8 cellular contexts compared by ENCODE assay signal in genomic region chr7:55415173-55415778, GRCh38. TPM values are rescaled to one million over a fixed set of nuclear protein-coding genes. Genes with fewer than 3 reads are reported as not detected.
A peak's percentile ranks its signal among the peaks of the same experiment; 100 is the strongest.
DNase-seq lines count a peak whose midpoint lies in the region; ATAC-seq, FAIRE-seq and TF ChIP-seq lines count a peak whose summit lies in the region.

No MANE protein-coding gene starts in this region.

- intact Hi-C loops in prostate gland (cut with DNase I) = loop anchor here (2.0 kb wide), 1 partner anchor 134 kb away; no protein-coding TSS in a partner anchor

- TF ChIP-seq POLR2A in GM12891 (IDR thresholded peaks at IDR 0.05; ENCODE audit: low read depth, low read length) (no peak), NB4 (IDR thresholded peaks at IDR 0.05; ENCODE audit: extremely low read depth, insufficient read length) (no peak), prostate gland (IDR thresholded peaks at IDR 0.05) (no peak)

- no peaks in the 10 kb centered on the region for H3K9me3 Mint-ChIP-seq in activated naive CD4-positive, alpha-beta T cell treated with anti-CD3 and anti-CD28 coated beads, Interleukin-2, amount 10 ng/mL, durations not matched to agents 7 days and 5 days

- CTCF ChIA-PET in activated naive CD4-positive, alpha-beta T cell treated with anti-CD3 and anti-CD28 coated beads, Interleukin-2, amount 10 ng/mL, durations not matched to agents 7 days and 5 days (lab: Charles Lee) = interaction anchor here (0.6 to 4.6 kb wide), 15 partner anchors 9 to 160 kb away, joined by 3 to 73 read pairs (median 4); no protein-coding TSS in a partner anchor

- 22% methylated on average over 5 of the region's 6 CpGs for WGBS in prostate gland

- DNase-seq in GM12891 (ENCODE audit: insufficient read length, low spot score) = peak; percentile 70
- peak; percentile 82 for DNase-seq in NB4 (ENCODE audit: low read depth)
- peak; percentile 85 for DNase-seq in activated naive CD4-positive, alpha-beta T cell treated with anti-CD3 and anti-CD28 coated beads, Interleukin-2, amount 10 ng/mL, durations not matched to agents 7 days and 5 days
- DNase-seq in glomerular visceral epithelial cell (ENCODE audit: extremely low spot score) = peak; percentile 78
- DNase-seq in prostate gland (ENCODE audit: low spot score) = peak; percentile 78
- no peak for DNase-seq in cortex of kidney (lab: John Stamatoyannopoulos, UW)

- no peaks in the 10 kb centered on the region for H3K36me3 Mint-ChIP-seq in activated naive CD4-positive, alpha-beta T cell treated with anti-CD3 and anti-CD28 coated beads, Interleukin-2, amount 10 ng/mL, durations not matched to agents 7 days and 5 days

- H3K27ac Mint-ChIP-seq in activated naive CD4-positive, alpha-beta T cell treated with anti-CD3 and anti-CD28 coated beads, Interleukin-2, amount 10 ng/mL, durations not matched to agents 7 days and 5 days = no peak overlapping the region

- peak; percentile 81 for TF ChIP-seq CTCF in NB4 (IDR thresholded peaks at IDR 0.05; ENCODE audit: low read depth, low read length)
- peak; percentile 49 to 91 (median 76) for TF ChIP-seq CTCF in prostate gland (IDR thresholded peaks at IDR 0.05)

- H3K9me3 ChIP-seq in prostate gland = no peaks in the 10 kb centered on the region

- FAIRE-seq in GM12891 (lab: Jason Lieb, UNC) = peak; percentile 83

- H3K4me1 Mint-ChIP-seq in activated naive CD4-positive, alpha-beta T cell treated with anti-CD3 and anti-CD28 coated beads, Interleukin-2, amount 10 ng/mL, durations not matched to agents 7 days and 5 days = no peaks in the 10 kb centered on the region

- no peaks in the 10 kb centered on the region for H3K4me1 ChIP-seq in prostate gland (replicated peaks)

- H3K4me3 Mint-ChIP-seq in activated naive CD4-positive, alpha-beta T cell treated with anti-CD3 and anti-CD28 coated beads, Interleukin-2, amount 10 ng/mL, durations not matched to agents 7 days and 5 days = no peak overlapping the region

- H3K27me3 ChIP-seq in prostate gland (replicated peaks; ENCODE audit: insufficient read depth) = no peaks in the 10 kb centered on the region

- H3K4me3 ChIP-seq in NB4 (ENCODE audit: low read depth, low read length) = no peak overlapping the region
- H3K4me3 ChIP-seq in prostate gland = no peak overlapping the region

- H3K27me3 Mint-ChIP-seq in activated naive CD4-positive, alpha-beta T cell treated with anti-CD3 and anti-CD28 coated beads, Interleukin-2, amount 10 ng/mL, durations not matched to agents 7 days and 5 days = no peaks in the 10 kb centered on the region

- peak; percentile 87 for ATAC-seq in HG02571 (IDR thresholded peaks at IDR 0.05; ENCODE audit: unreplicated experiment)
- peak; percentile 98 for ATAC-seq in SK-N-SH treated with all-trans-retinoic acid at 6 μM for 48 hours

- H3K36me3 ChIP-seq in prostate gland = no peaks in the 10 kb centered on the region

- no peak overlapping the region for H3K27ac ChIP-seq in prostate gland

TF ChIP-seq in GM12891, 5 proteins besides CTCF, POLR2A, EP300 and RAD21:
- TF ChIP-seq POLR2AphosphoS5 (IDR thresholded peaks at IDR 0.05; ENCODE audit: low read depth, low read length) (no peak), PAX5 (IDR thresholded peaks at IDR 0.05; ENCODE audit: insufficient read depth, low read length, severe bottlenecking) (no peak), TAF1 (IDR thresholded peaks at IDR 0.05; ENCODE audit: low read depth, low read length) (no peak), POU2F2 (IDR thresholded peaks at IDR 0.05; ENCODE audit: low read depth, low read length) (no peak), SPI1 (IDR thresholded peaks at IDR 0.05; ENCODE audit: low read depth, low read length) (no peak)

TF ChIP-seq in SK-N-SH treated with all-trans-retinoic acid at 6 μM for 48 hours, 23 proteins besides CTCF, POLR2A, EP300 and RAD21:
- TF ChIP-seq GLIS3 (CRISPR knock-in tag; IDR thresholded peaks at IDR 0.05) (no peak), TSHZ2 (CRISPR knock-in tag; IDR thresholded peaks at IDR 0.05) (no peak), BACH2 (CRISPR knock-in tag; IDR thresholded peaks at IDR 0.05; ENCODE audit: borderline replicate concordance) (no peak), SNAI2 (CRISPR knock-in tag; IDR thresholded peaks at IDR 0.05) (no peak), ZFP3 (CRISPR knock-in tag; IDR thresholded peaks at IDR 0.05) (no peak), ZNF565 (CRISPR knock-in tag; conservative IDR thresholded peaks at IDR 0.05; ENCODE audit: low read depth) (no peak), CSDC2 (CRISPR knock-in tag; IDR thresholded peaks at IDR 0.05) (no peak), PPARA (CRISPR knock-in tag; IDR thresholded peaks at IDR 0.05; ENCODE audit: borderline replicate concordance) (no peak), ZFP30 (CRISPR knock-in tag; IDR thresholded peaks at IDR 0.05) (no peak), TCF4 (CRISPR knock-in tag; IDR thresholded peaks at IDR 0.05; ENCODE audit: borderline replicate concordance) (no peak), RARB (CRISPR knock-in tag; IDR thresholded peaks at IDR 0.05) (no peak), ZNF70 (CRISPR knock-in tag; IDR thresholded peaks at IDR 0.05) (no peak), ZNF8 (CRISPR knock-in tag; IDR thresholded peaks at IDR 0.05) (no peak), ZC3H10 (CRISPR knock-in tag; IDR thresholded peaks at IDR 0.05) (no peak)
- TF ChIP-seq, protein P1, sequence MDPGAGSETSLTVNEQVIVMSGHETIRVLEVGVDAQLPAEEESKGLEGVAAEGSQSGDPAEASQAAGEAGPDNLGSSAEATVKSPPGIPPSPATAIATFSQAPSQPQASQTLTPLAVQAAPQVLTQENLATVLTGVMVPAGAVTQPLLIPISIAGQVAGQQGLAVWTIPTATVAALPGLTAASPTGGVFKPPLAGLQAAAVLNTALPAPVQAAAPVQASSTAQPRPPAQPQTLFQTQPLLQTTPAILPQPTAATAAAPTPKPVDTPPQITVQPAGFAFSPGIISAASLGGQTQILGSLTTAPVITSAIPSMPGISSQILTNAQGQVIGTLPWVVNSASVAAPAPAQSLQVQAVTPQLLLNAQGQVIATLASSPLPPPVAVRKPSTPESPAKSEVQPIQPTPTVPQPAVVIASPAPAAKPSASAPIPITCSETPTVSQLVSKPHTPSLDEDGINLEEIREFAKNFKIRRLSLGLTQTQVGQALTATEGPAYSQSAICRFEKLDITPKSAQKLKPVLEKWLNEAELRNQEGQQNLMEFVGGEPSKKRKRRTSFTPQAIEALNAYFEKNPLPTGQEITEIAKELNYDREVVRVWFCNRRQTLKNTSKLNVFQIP (CRISPR knock-in tag; IDR thresholded peaks at IDR 0.05; ENCODE audit: borderline replicate concordance, low read depth) = no peak
- TF ChIP-seq, protein P2, sequence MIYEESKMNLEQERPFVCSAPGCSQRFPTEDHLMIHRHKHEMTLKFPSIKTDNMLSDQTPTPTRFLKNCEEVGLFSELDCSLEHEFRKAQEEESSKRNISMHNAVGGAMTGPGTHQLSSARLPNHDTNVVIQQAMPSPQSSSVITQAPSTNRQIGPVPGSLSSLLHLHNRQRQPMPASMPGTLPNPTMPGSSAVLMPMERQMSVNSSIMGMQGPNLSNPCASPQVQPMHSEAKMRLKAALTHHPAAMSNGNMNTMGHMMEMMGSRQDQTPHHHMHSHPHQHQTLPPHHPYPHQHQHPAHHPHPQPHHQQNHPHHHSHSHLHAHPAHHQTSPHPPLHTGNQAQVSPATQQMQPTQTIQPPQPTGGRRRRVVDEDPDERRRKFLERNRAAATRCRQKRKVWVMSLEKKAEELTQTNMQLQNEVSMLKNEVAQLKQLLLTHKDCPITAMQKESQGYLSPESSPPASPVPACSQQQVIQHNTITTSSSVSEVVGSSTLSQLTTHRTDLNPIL (CRISPR knock-in tag; IDR thresholded peaks at IDR 0.05; ENCODE audit: low read depth) = no peak

RNA-seq across cellular contexts. Expression of gene LANCL2, which starts 50.1 kb away (rescaled TPM):
- 9.3 TPM for polyA plus RNA-seq in GM12891 (2012; ENCODE audit: low read depth, missing spikeins)
- total RNA-seq in prostate gland = 10 to 100 TPM; 17.7 to 26.9 TPM
